In genomic region chr10:1063232-1063862, GRCh38 we compare ENCODE assay signal across 15 cellular contexts. TPM values are rescaled to one million over a fixed set of nuclear protein-coding genes. Genes with fewer than 3 reads are reported as not detected.
DNase-seq lines count a peak whose midpoint lies in the region; ATAC-seq and TF ChIP-seq lines count a peak whose summit lies in the region.
"Had no signal": no experiment of that assay in that cellular context is flagged by ENCODE, and none has a peak within 500 bp of the region (broad histone marks: within the 10 kb centered on the region; RNA-seq: fewer than 3 reads in every experiment).

No MANE protein-coding gene starts in this region.

- H3K27me3 Mint-ChIP-seq in activated CD4-positive, alpha-beta memory T cell treated with anti-CD3 and anti-CD28 coated beads, Interleukin-2, amount 10 ng/mL, durations not matched to agents 7 days and 5 days = no peaks in the 10 kb centered on the region
- H3K27me3 Mint-ChIP-seq in effector memory CD8-positive, alpha-beta T cell = no peaks in the 10 kb centered on the region
- peaks cover 4% of the 10 kb centered on the region for H3K27me3 Mint-ChIP-seq in neural progenitor cell (ENCODE audit: insufficient read depth, low read depth)
- H3K27me3 Mint-ChIP-seq: memory B cell had no signal

- peaks cover 80% of the 10 kb centered on the region for H3K4me1 Mint-ChIP-seq in activated CD4-positive, alpha-beta memory T cell treated with anti-CD3 and anti-CD28 coated beads, Interleukin-2, amount 10 ng/mL, durations not matched to agents 7 days and 5 days
- H3K4me1 Mint-ChIP-seq in effector memory CD8-positive, alpha-beta T cell (ENCODE audit: low read depth in 2 of 2) = peaks cover 58 to 88% of the 10 kb centered on the region in 2 donors
- H3K4me1 Mint-ChIP-seq in neural progenitor cell = peaks cover 8% of the 10 kb centered on the region

- H3K36me3 ChIP-seq in heart left ventricle = peaks cover 0 to 24% (median 6%) of the 10 kb centered on the region in 9 donors
- H3K36me3 ChIP-seq in right atrium auricular region = peaks cover 4% of the 10 kb centered on the region
- no peaks in the 10 kb centered on the region for H3K36me3 ChIP-seq in neural progenitor cell
- H3K36me3 ChIP-seq: colonic mucosa, SJCRH30 had no signal

- peaks cover 43% of the 10 kb centered on the region for H3K79me2 ChIP-seq in neural progenitor cell (ENCODE audit: low read depth)

- DNase-seq in heart left ventricle (no peak), right atrium auricular region (ENCODE audit: low spot score) (no peak), NCI-H526 (lab: John Stamatoyannopoulos, UW) (no peak), neural progenitor cell (ENCODE audit: low spot score) (no peak)
- peak; percentile 37 for DNase-seq in activated CD4-positive, alpha-beta memory T cell treated with anti-CD3 and anti-CD28 coated beads, Interleukin-2, amount 10 ng/mL, durations not matched to agents 7 days and 5 days
- peak; percentile 24 to 44 (median 32) for DNase-seq in effector memory CD8-positive, alpha-beta T cell
- DNase-seq in stimulated activated naive CD8-positive, alpha-beta T cell treated with anti-CD3 and anti-CD28 coated beads, Interleukin-15, Interleukin-2, amounts not matched to agents 100 U/mL and 50 U/mL, for 24 hours = peak; percentile 34
- DNase-seq: colonic mucosa, pancreas, SJCRH30 had no signal

- peaks cover 51% of the 10 kb centered on the region for H3K36me3 Mint-ChIP-seq in activated CD4-positive, alpha-beta memory T cell treated with anti-CD3 and anti-CD28 coated beads, Interleukin-2, amount 10 ng/mL, durations not matched to agents 7 days and 5 days (ENCODE audit: low read depth)
- peaks cover 22% of the 10 kb centered on the region for H3K36me3 Mint-ChIP-seq in effector memory CD8-positive, alpha-beta T cell (ENCODE audit: insufficient read depth)
- peaks cover 6% of the 10 kb centered on the region for H3K36me3 Mint-ChIP-seq in neural progenitor cell

- no peaks in the 10 kb centered on the region for H3K9me3 Mint-ChIP-seq in activated CD4-positive, alpha-beta memory T cell treated with anti-CD3 and anti-CD28 coated beads, Interleukin-2, amount 10 ng/mL, durations not matched to agents 7 days and 5 days
- no peaks in the 10 kb centered on the region for H3K9me3 Mint-ChIP-seq in effector memory CD8-positive, alpha-beta T cell
- H3K9me3 Mint-ChIP-seq in neural progenitor cell = no peaks in the 10 kb centered on the region
- H3K9me3 Mint-ChIP-seq: memory B cell had no signal

- H3K27ac Mint-ChIP-seq in activated CD4-positive, alpha-beta memory T cell treated with anti-CD3 and anti-CD28 coated beads, Interleukin-2, amount 10 ng/mL, durations not matched to agents 7 days and 5 days = peak overlapping the region; percentile 88
- H3K27ac Mint-ChIP-seq in effector memory CD8-positive, alpha-beta T cell = peak overlapping the region; percentile 81 to 98
- H3K27ac Mint-ChIP-seq in neural progenitor cell = no peak overlapping the region
- H3K27ac Mint-ChIP-seq: memory B cell had no signal

- no peak overlapping the region for H3K4me3 ChIP-seq in heart left ventricle
- H3K4me3 ChIP-seq in right atrium auricular region = no peak overlapping the region
- H3K4me3 ChIP-seq in neural progenitor cell = no peak overlapping the region
- H3K4me3 ChIP-seq: colonic mucosa, pancreas, SJCRH30, vagina had no signal

- H3F3A ChIP-seq in neural progenitor cell (ENCODE audit: low read depth) = no peaks in the 10 kb centered on the region

- H3K9me3 ChIP-seq in heart left ventricle (no peaks in the 10 kb centered on the region), right atrium auricular region (no peaks in the 10 kb centered on the region), neural progenitor cell (ENCODE audit: low read depth) (no peaks in the 10 kb centered on the region)
- H3K9me3 ChIP-seq: colonic mucosa, pancreas, SJCRH30, vagina had no signal

- H2AFZ ChIP-seq in neural progenitor cell (replicated peaks) = no peak overlapping the region

- intact Hi-C loops in heart left ventricle (cut with DNase I) = no loop called here

- H3K4me1 ChIP-seq in heart left ventricle = peaks cover 0 to 53% (median 29%) of the 10 kb centered on the region in 12 donors
- peaks cover 0 to 33% of the 10 kb centered on the region in 2 donors for H3K4me1 ChIP-seq in right atrium auricular region
- H3K4me1 ChIP-seq in neural progenitor cell = no peaks in the 10 kb centered on the region
- H3K4me1 ChIP-seq: colonic mucosa, SJCRH30 had no signal

- POLR2A ChIA-PET in activated CD4-positive, alpha-beta memory T cell treated with anti-CD3 and anti-CD28 coated beads, Interleukin-2, amount 10 ng/mL, durations not matched to agents 7 days and 5 days (lab: Charles Lee) = interaction anchor here (0.8 to 1.9 kb wide), 5 partner anchors 14 to 133 kb away, joined by 3 to 15 read pairs (median 4); partner anchors contain the start of genes GTPBP4 and IDI1

- H3K9ac ChIP-seq in neural progenitor cell = no peak overlapping the region

- 57 to 70% (median 64%) methylated on average over 7 of the region's 7 CpGs for WGBS in heart left ventricle, 4 donors

- H3K4me2 ChIP-seq in neural progenitor cell = no peak overlapping the region

- no peak for TF ChIP-seq POLR2A in heart left ventricle (IDR thresholded peaks at IDR 0.05)

- ATAC-seq in heart left ventricle = peak in 3 of 4 donors; percentile 18 to 49 (median 45)
- peak; percentile 96 for ATAC-seq in effector memory CD8-positive, alpha-beta T cell (replicated peaks)
- peak; percentile 83 for ATAC-seq in stimulated activated naive CD8-positive, alpha-beta T cell treated with anti-CD3 and anti-CD28 coated beads, Interleukin-15, Interleukin-2, amounts not matched to agents 100 U/mL and 50 U/mL, for 24 hours
- ATAC-seq in GM19023 (IDR thresholded peaks at IDR 0.05; ENCODE audit: unreplicated experiment) = no peak
- ATAC-seq: pancreas had no signal

- H3K27me3 ChIP-seq in heart left ventricle (no peaks in the 10 kb centered on the region), right atrium auricular region (no peaks in the 10 kb centered on the region), neural progenitor cell (no peaks in the 10 kb centered on the region)
- H3K27me3 ChIP-seq: colonic mucosa, pancreas, SJCRH30, vagina had no signal

- TF ChIP-seq CTCF in heart left ventricle (IDR thresholded peaks at IDR 0.05) = no peak
- no peak for TF ChIP-seq CTCF in right atrium auricular region (IDR thresholded peaks at IDR 0.05)
- TF ChIP-seq CTCF in neural progenitor cell (IDR thresholded peaks at IDR 0.05) = no peak

- peak overlapping the region in 1 of 12 donors; percentile 73 for H3K27ac ChIP-seq in heart left ventricle
- H3K27ac ChIP-seq in right atrium auricular region = no peak overlapping the region
- H3K27ac ChIP-seq in neural progenitor cell = no peak overlapping the region
- H3K27ac ChIP-seq: colonic mucosa, pancreas, SJCRH30, vagina had no signal

- peak overlapping the region; percentile 31 for H3K4me3 Mint-ChIP-seq in activated CD4-positive, alpha-beta memory T cell treated with anti-CD3 and anti-CD28 coated beads, Interleukin-2, amount 10 ng/mL, durations not matched to agents 7 days and 5 days
- H3K4me3 Mint-ChIP-seq in effector memory CD8-positive, alpha-beta T cell = peak overlapping the region; percentile 61 to 82
- no peak overlapping the region for H3K4me3 Mint-ChIP-seq in neural progenitor cell
- H3K4me3 Mint-ChIP-seq: memory B cell had no signal

- peaks cover 8% of the 10 kb centered on the region for H4K20me1 ChIP-seq in neural progenitor cell (ENCODE audit: low read depth)

- CTCF ChIA-PET in activated CD4-positive, alpha-beta memory T cell treated with anti-CD3 and anti-CD28 coated beads, Interleukin-2, amount 10 ng/mL, durations not matched to agents 7 days and 5 days (lab: Charles Lee) = interaction anchor here (0.7 to 1.5 kb wide), 6 partner anchors 9 to 216 kb away, joined by 3 read pairs; no protein-coding TSS in a partner anchor

RNA-seq across cellular contexts. Expression of gene WDR37, which starts 7.2 kb away (rescaled TPM):
- total RNA-seq in heart left ventricle = 10 to 100 TPM; 22.6 to 43.3 (median 30.7) TPM
- 10 to 100 TPM in 1 of 2 donors, 1 to 10 TPM in 1; 8.4 to 16.0 TPM for polyA plus RNA-seq in heart left ventricle
- 10 to 100 TPM; 19.4 to 20.2 TPM for total RNA-seq in right atrium auricular region
- 10 to 100 TPM; 31.4 to 31.6 TPM for total RNA-seq in activated CD4-positive, alpha-beta memory T cell treated with anti-CD3 and anti-CD28 coated beads, Interleukin-2, amount 10 ng/mL, durations not matched to agents 7 days and 5 days
- 11.6 and 14.7 TPM in 2 replicates for total RNA-seq in neural progenitor cell (ENCODE audit: low replicate concordance)

RNA-seq across cellular contexts. Expression of gene IDI1, which starts 14.4 kb away (rescaled TPM):
- total RNA-seq in heart left ventricle = 10 to 100 TPM; 13.7 to 29.8 (median 18.4) TPM
- polyA plus RNA-seq in heart left ventricle = 10 to 100 TPM in 1 of 2 donors, 1 to 10 TPM in 1; 9.1 to 44.8 TPM
- 10 to 100 TPM; 16.7 to 24.3 TPM for total RNA-seq in right atrium auricular region
- total RNA-seq in activated CD4-positive, alpha-beta memory T cell treated with anti-CD3 and anti-CD28 coated beads, Interleukin-2, amount 10 ng/mL, durations not matched to agents 7 days and 5 days = 10 to 100 TPM; 96.0 to 96.5 TPM
- total RNA-seq in neural progenitor cell (ENCODE audit: low replicate concordance) = 117 and 168 TPM in 2 replicates

RNA-seq across cellular contexts. Expression of gene IDI2, which starts 37.7 kb away (rescaled TPM):
- total RNA-seq in heart left ventricle = under 1 TPM in 6 of 9 donors, not detected in 3; 0.18 to 0.72 (median 0.31) TPM
- under 1 TPM in 1 of 2 donors, not detected in 1; 0.19 TPM for polyA plus RNA-seq in heart left ventricle
- under 1 TPM in 1 of 2 donors, not detected in 1; 0.24 TPM for total RNA-seq in right atrium auricular region
- not detected for total RNA-seq in activated CD4-positive, alpha-beta memory T cell treated with anti-CD3 and anti-CD28 coated beads, Interleukin-2, amount 10 ng/mL, durations not matched to agents 7 days and 5 days
- total RNA-seq in neural progenitor cell (ENCODE audit: low replicate concordance) = not detected in 2 replicates
- total RNA-seq: colonic mucosa, fibroblast of lung, LHCN-M2, pancreas, SJCRH30, vagina had no signal
- polyA plus RNA-seq: fibroblast of lung had no signal

Comparison
In these comparisons a context has a peak if more than half of its experiments do, and no peak if none do; other contexts are left out.
1. DNase-seq: peak in activated CD4-positive, alpha-beta memory T cell treated with anti-CD3 and anti-CD28 coated beads, Interleukin-2, amount 10 ng/mL, durations not matched to agents 7 days and 5 days (single experiment), effector memory CD8-positive, alpha-beta T cell (3 of 3) and stimulated activated naive CD8-positive, alpha-beta T cell treated with anti-CD3 and anti-CD28 coated beads, Interleukin-15, Interleukin-2, amounts not matched to agents 100 U/mL and 50 U/mL, for 24 hours (single experiment); none in heart left ventricle (0 of 5), right atrium auricular region (single experiment), NCI-H526 (0 of 2) and neural progenitor cell (single experiment).